Comparison of ENCODE assay signal across 1 cellular context in genomic region chr21:33943293-33943692, GRCh38.
TF ChIP-seq lines count a peak whose summit lies in the region.

No MANE protein-coding gene starts in this region.

TF ChIP-seq in HepG2, 621 proteins besides CTCF, POLR2A, EP300 and RAD21:
- TF ChIP-seq SOX5 (CRISPR knock-in tag; IDR thresholded peaks at IDR 0.05; ENCODE audit: borderline replicate concordance) = no peak
- TF ChIP-seq KLF6 (CRISPR knock-in tag; IDR thresholded peaks at IDR 0.05) = no peak
- no peak for TF ChIP-seq FOXA1 (IDR thresholded peaks at IDR 0.05)
- TF ChIP-seq FOXA1 (CRISPR knock-in tag; IDR thresholded peaks at IDR 0.05) = no peak
- TF ChIP-seq POLR2G (IDR thresholded peaks at IDR 0.05; ENCODE audit: low read depth, low read length) = no peak
- no peak for TF ChIP-seq TERF1 (CRISPR knock-in tag; IDR thresholded peaks at IDR 0.05)
- TF ChIP-seq HNRNPL (IDR thresholded peaks at IDR 0.05; ENCODE audit: low read depth, low read length) = no peak
- TF ChIP-seq CEBPG (CRISPR knock-in tag; IDR thresholded peaks at IDR 0.05) = no peak
- TF ChIP-seq ZNF878 (CRISPR knock-in tag; IDR thresholded peaks at IDR 0.05) = no peak
- no peak for TF ChIP-seq ZNF850 (CRISPR knock-in tag; conservative IDR thresholded peaks at IDR 0.05)
- no peak for TF ChIP-seq GRHL1 (CRISPR knock-in tag; conservative IDR thresholded peaks at IDR 0.05)
- TF ChIP-seq DDIT3 (CRISPR knock-in tag; IDR thresholded peaks at IDR 0.05) = no peak
- no peak for TF ChIP-seq MXD1 (CRISPR knock-in tag; IDR thresholded peaks at IDR 0.05)
- no peak for TF ChIP-seq DNMT1 (CRISPR knock-in tag; IDR thresholded peaks at IDR 0.05)
- no peak for TF ChIP-seq ZFP41 (CRISPR knock-in tag; IDR thresholded peaks at IDR 0.05; ENCODE audit: borderline replicate concordance)
- TF ChIP-seq CHD2 (IDR thresholded peaks at IDR 0.05; ENCODE audit: low read depth, low read length) = no peak
- TF ChIP-seq ZNF251 (CRISPR knock-in tag; IDR thresholded peaks at IDR 0.05) = no peak
- TF ChIP-seq CHD4 (IDR thresholded peaks at IDR 0.05; ENCODE audit: borderline replicate concordance, low read length) = no peak
